ENCODE assay signal across 14 cellular contexts in the genomic region with DNA sequence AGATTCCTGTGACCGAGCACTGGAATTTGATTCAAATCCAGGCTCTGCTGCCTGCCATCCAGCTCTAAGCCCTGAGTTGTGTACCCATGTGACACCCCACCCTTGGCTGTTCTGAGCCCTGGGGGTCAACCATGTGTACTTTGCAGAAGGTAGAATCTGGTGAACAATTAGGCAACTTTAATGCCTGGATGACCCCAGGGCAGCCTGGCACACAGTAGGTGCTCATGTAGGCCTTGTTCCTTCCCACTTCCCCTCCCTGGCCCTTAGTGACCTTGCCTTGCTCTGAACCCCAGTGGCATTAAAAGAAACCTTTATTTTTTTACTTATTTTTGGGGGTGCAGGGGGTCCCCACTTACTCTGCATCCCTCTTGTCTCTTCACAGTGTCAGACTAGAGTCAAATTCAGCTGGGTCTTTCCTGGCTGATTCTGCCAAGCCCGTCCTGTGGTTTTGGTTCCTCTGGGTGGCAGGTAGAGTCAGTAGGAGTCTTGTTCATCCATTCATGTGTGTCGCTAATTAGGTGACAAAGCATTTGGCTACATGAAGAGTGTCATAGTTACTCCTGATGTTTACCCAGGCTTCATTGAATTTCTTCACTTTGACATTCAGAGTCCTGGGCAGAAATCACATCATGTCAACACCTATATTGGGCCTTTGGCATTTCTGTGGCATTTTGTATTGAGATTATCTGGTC.
DNase-seq lines count a peak whose midpoint lies in the region; ATAC-seq, FAIRE-seq and TF ChIP-seq lines count a peak whose summit lies in the region.
"Had no signal": no experiment of that assay in that cellular context is flagged by ENCODE, and none has a peak within 500 bp of the region (broad histone marks: within the 10 kb centered on the region; RNA-seq: fewer than 3 reads in every experiment).

No MANE protein-coding gene starts in this region.

- H3K27me3 Mint-ChIP-seq in natural killer cell (ENCODE audit: low read depth in 2 of 2) = no peaks in the 10 kb centered on the region
- no peaks in the 10 kb centered on the region for H3K27me3 Mint-ChIP-seq in natural killer cell treated with Interleukin-12 subunit alpha and Interleukin-12 subunit beta and Interleukin-15 and Interleukin-18, amount 100 ng/mL, for 72 hours
- H3K27me3 Mint-ChIP-seq in effector memory CD8-positive, alpha-beta T cell = no peaks in the 10 kb centered on the region
- H3K27me3 Mint-ChIP-seq: CD4-positive, alpha-beta T cell had no signal

- H3K36me3 ChIP-seq in neuronal stem cell (replicated peaks in 1 of 2; ENCODE audit: control insufficient read depth in 2 of 2, insufficient read depth in 2 of 2, low read length in 2 of 2) = no peaks in the 10 kb centered on the region

- no peak overlapping the region for H3K9ac ChIP-seq in neuronal stem cell (ENCODE audit: low read depth, low read length, poor library complexity)

- intact Hi-C loops in natural killer cell (cut with micrococcal nuclease) = loop anchor here (2.0 kb wide), 1 partner anchor 25 kb away; no protein-coding TSS in a partner anchor

- no peak overlapping the region for H3K27ac ChIP-seq in neuronal stem cell (replicated peaks; ENCODE audit: low read length)

- no peak overlapping the region for H3K18ac ChIP-seq in neuronal stem cell (ENCODE audit: low read length)

- DNase-seq in natural killer cell (no peak), neuronal stem cell (ENCODE audit: low spot score) (no peak), frontal cortex (ENCODE audit: low spot score in 2 of 2) (no peak)
- no peak for DNase-seq in natural killer cell treated with Interleukin-12 subunit alpha and Interleukin-12 subunit beta and Interleukin-15 and Interleukin-18, amount 100 ng/mL, for 72 hours (ENCODE audit: low spot score)
- DNase-seq in effector memory CD8-positive, alpha-beta T cell = no peak
- DNase-seq in effector CD8-positive, alpha-beta T cell (lab: John Stamatoyannopoulos, UW) = no peak
- DNase-seq: 8988T; ACHN; C1 segment of cervical spinal cord; CD4-positive, alpha-beta T cell; DMS79; H9 had no signal

- no peak overlapping the region for H2BK15ac ChIP-seq in neuronal stem cell (ENCODE audit: low read length)

- no peak overlapping the region for H4K91ac ChIP-seq in neuronal stem cell (ENCODE audit: low read depth, low read length, poor library complexity)

- H3K4me2 ChIP-seq in neuronal stem cell (ENCODE audit: insufficient read depth, low read length, poor library complexity, severe bottlenecking) = no peak overlapping the region
- H3K4me2 ChIP-seq: GM23338 had no signal

- H2BK5ac ChIP-seq in neuronal stem cell (ENCODE audit: low read length) = no peak overlapping the region

- ATAC-seq in natural killer cell (no peak), HG03378 (IDR thresholded peaks at IDR 0.05; ENCODE audit: unreplicated experiment) (no peak)
- ATAC-seq in natural killer cell treated with Interleukin-12 subunit alpha and Interleukin-12 subunit beta and Interleukin-15 and Interleukin-18, amount 100 ng/mL, for 72 hours = no peak
- ATAC-seq in effector memory CD8-positive, alpha-beta T cell (replicated peaks) = no peak
- ATAC-seq: GM23338 had no signal

- H3K36me3 Mint-ChIP-seq in natural killer cell = no peaks in the 10 kb centered on the region
- H3K36me3 Mint-ChIP-seq in natural killer cell treated with Interleukin-12 subunit alpha and Interleukin-12 subunit beta and Interleukin-15 and Interleukin-18, amount 100 ng/mL, for 72 hours = no peaks in the 10 kb centered on the region
- peaks cover 3% of the 10 kb centered on the region for H3K36me3 Mint-ChIP-seq in effector memory CD8-positive, alpha-beta T cell (ENCODE audit: insufficient read depth)

- H3K4me1 Mint-ChIP-seq in natural killer cell = peaks cover 46 to 73% of the 10 kb centered on the region in 2 donors
- H3K4me1 Mint-ChIP-seq in natural killer cell treated with Interleukin-12 subunit alpha and Interleukin-12 subunit beta and Interleukin-15 and Interleukin-18, amount 100 ng/mL, for 72 hours (ENCODE audit: low read depth in 2 of 2) = peaks cover 19 to 36% of the 10 kb centered on the region in 2 donors
- H3K4me1 Mint-ChIP-seq in effector memory CD8-positive, alpha-beta T cell (ENCODE audit: low read depth in 2 of 2) = peaks cover 7 to 11% of the 10 kb centered on the region in 2 donors

- no CpG with 5 or more reads among the region's 3 CpGs for WGBS in neuronal stem cell (ENCODE audit: extremely low coverage in 2 of 2, insufficient read length in 2 of 2, insufficient replicate concordance in 1 of 2), 2 donors

- no peaks in the 10 kb centered on the region for H3K79me1 ChIP-seq in neuronal stem cell (ENCODE audit: low read depth, low read length)

- no peaks in the 10 kb centered on the region for H3K9me3 Mint-ChIP-seq in natural killer cell
- no peaks in the 10 kb centered on the region for H3K9me3 Mint-ChIP-seq in natural killer cell treated with Interleukin-12 subunit alpha and Interleukin-12 subunit beta and Interleukin-15 and Interleukin-18, amount 100 ng/mL, for 72 hours
- H3K9me3 Mint-ChIP-seq in effector memory CD8-positive, alpha-beta T cell = no peaks in the 10 kb centered on the region
- H3K9me3 Mint-ChIP-seq: CD4-positive, alpha-beta T cell; GM23338; H9 had no signal

- H2BK12ac ChIP-seq in neuronal stem cell (ENCODE audit: low read length) = no peak overlapping the region

- no peak overlapping the region for H4K8ac ChIP-seq in neuronal stem cell (ENCODE audit: low read depth, low read length)

- H2AFZ ChIP-seq in neuronal stem cell (ENCODE audit: low read length) = no peak overlapping the region
- H2AFZ ChIP-seq: GM23338 had no signal

- peaks cover 0 to 1% of the 10 kb centered on the region in 2 donors for H3K9me3 ChIP-seq in neuronal stem cell (replicated peaks in 1 of 2; ENCODE audit: control insufficient read depth in 2 of 2, insufficient read depth in 1 of 2, low read depth in 1 of 2, low read length in 2 of 2)

- peak overlapping the region; percentile 75 to 77 for H3K27ac Mint-ChIP-seq in natural killer cell
- no peak overlapping the region for H3K27ac Mint-ChIP-seq in natural killer cell treated with Interleukin-12 subunit alpha and Interleukin-12 subunit beta and Interleukin-15 and Interleukin-18, amount 100 ng/mL, for 72 hours
- peak overlapping the region; percentile 65 to 66 for H3K27ac Mint-ChIP-seq in effector memory CD8-positive, alpha-beta T cell
- H3K27ac Mint-ChIP-seq: CD4-positive, alpha-beta T cell; GM23338 had no signal

- H3K14ac ChIP-seq in neuronal stem cell (ENCODE audit: low read length) = no peak overlapping the region

- no peak overlapping the region for H3K23ac ChIP-seq in neuronal stem cell (ENCODE audit: low read depth, low read length, poor library complexity)

- no peak overlapping the region for H3K4me3 ChIP-seq in neuronal stem cell (ENCODE audit: low read length in 2 of 2)
- H3K4me3 ChIP-seq: GM23338 had no signal

- H2AK5ac ChIP-seq in neuronal stem cell (ENCODE audit: low read depth, low read length) = peak overlapping the region; percentile 20

- peaks cover 0 to 16% (median 0%) of the 10 kb centered on the region in 3 experiments for H3K27me3 ChIP-seq in neuronal stem cell (ENCODE audit: control insufficient read depth in 3 of 3, insufficient read depth in 3 of 3, low read depth in 1 of 3, low read length in 3 of 3)

- FAIRE-seq in frontal cortex (lab: Jason Lieb, UNC) = no peak

- no peak overlapping the region for H2BK120ac ChIP-seq in neuronal stem cell (ENCODE audit: low read depth, low read length)

- no peak for TF ChIP-seq CTCF in natural killer cell (IDR thresholded peaks at IDR 0.05)

- peaks cover 0 to 11% of the 10 kb centered on the region in 2 donors for H3K4me1 ChIP-seq in neuronal stem cell (ENCODE audit: control insufficient read depth in 2 of 2, insufficient read depth in 1 of 2, low read depth in 1 of 2, low read length in 2 of 2)

- no peak overlapping the region for H3K4me3 Mint-ChIP-seq in natural killer cell
- no peak overlapping the region for H3K4me3 Mint-ChIP-seq in natural killer cell treated with Interleukin-12 subunit alpha and Interleukin-12 subunit beta and Interleukin-15 and Interleukin-18, amount 100 ng/mL, for 72 hours
- H3K4me3 Mint-ChIP-seq in effector memory CD8-positive, alpha-beta T cell = no peak overlapping the region
- H3K4me3 Mint-ChIP-seq: CD4-positive, alpha-beta T cell; GM23338; H9 had no signal

- no peak overlapping the region for H3K4ac ChIP-seq in neuronal stem cell (ENCODE audit: low read length)

Comparison
In these comparisons a context has a peak if more than half of its experiments do, and no peak if none do; other contexts are left out.
1. H3K27ac Mint-ChIP-seq: peak in natural killer cell (2 of 2) and effector memory CD8-positive, alpha-beta T cell (2 of 2); none in natural killer cell treated with Interleukin-12 subunit alpha and Interleukin-12 subunit beta and Interleukin-15 and Interleukin-18, amount 100 ng/mL, for 72 hours (0 of 2).